21 cellular contexts compared by ENCODE assay signal in genomic region chr9:22529426-22530199, GRCh38.
DNase-seq lines count a peak whose midpoint lies in the region; ATAC-seq lines count a peak whose summit lies in the region.
"Had no signal": no experiment of that assay in that cellular context is flagged by ENCODE, and none has a peak within 500 bp of the region (broad histone marks: within the 10 kb centered on the region; RNA-seq: fewer than 3 reads in every experiment).

No MANE protein-coding gene starts in this region.

- H3K36me3 ChIP-seq in Karpas-422 (ENCODE audit: insufficient read depth, low read length) (no peaks in the 10 kb centered on the region), adipocyte (ENCODE audit: control insufficient read depth, insufficient read depth, low read length, severe bottlenecking) (no peaks in the 10 kb centered on the region)
- H3K36me3 ChIP-seq: prostate gland, spleen had no signal

- no peaks in the 10 kb centered on the region for H3K9me3 ChIP-seq in Karpas-422 (ENCODE audit: low read length)
- no peaks in the 10 kb centered on the region for H3K9me3 ChIP-seq in adipocyte (ENCODE audit: control insufficient read depth, low read length)
- H3K9me3 ChIP-seq: prostate gland, spleen had no signal

- intact Hi-C loops in left ventricle myocardium superior (cut with micrococcal nuclease): loop anchor here (10.0 kb wide), 1 partner anchor 55 kb away; no protein-coding TSS in a partner anchor

- no peaks in the 10 kb centered on the region for H3K9me2 ChIP-seq in Karpas-422 (replicated peaks; ENCODE audit: insufficient read depth, low read length)

- H3K9ac ChIP-seq in Karpas-422 (ENCODE audit: low read length) (no peak overlapping the region), adipocyte (ENCODE audit: low read length) (no peak overlapping the region)
- H3K9ac ChIP-seq: KMS-11 had no signal

- ATAC-seq in left ventricle myocardium superior (no peak), GM18502 (IDR thresholded peaks at IDR 0.05; ENCODE audit: poor library complexity, unreplicated experiment) (no peak)
- ATAC-seq: WTC11 had no signal

- H4K20me1 ChIP-seq in Karpas-422 (ENCODE audit: insufficient read depth, low read depth, low read length): no peaks in the 10 kb centered on the region

- no peaks in the 10 kb centered on the region for H3K79me2 ChIP-seq in Karpas-422 (ENCODE audit: low read length)

- peak overlapping the region; percentile 16 for H3K4me2 ChIP-seq in Karpas-422 (ENCODE audit: low read depth, low read length, poor library complexity, severe bottlenecking)
- H3K4me2 ChIP-seq: KMS-11 had no signal

- H2AFZ ChIP-seq in Karpas-422 (ENCODE audit: low read length): no peak overlapping the region

- no peak overlapping the region for H3K27ac ChIP-seq in Karpas-422 (ENCODE audit: low read length)
- H3K27ac ChIP-seq: KMS-11, prostate gland, SK-N-MC, spleen had no signal

- DNase-seq in COLO829 (ENCODE audit: low spot score) (peak; percentile 13), Karpas-422 (peak; percentile 60), adipocyte (ENCODE audit: low read depth) (peak; percentile 26), islet precursor cell (peak; percentile 68), Ammon's horn (ENCODE audit: low spot score) (no peak), left ventricle myocardium superior (no peak), hypothalamus (lab: John Stamatoyannopoulos, UW) (no peak)
- DNase-seq: activated CD4-positive, alpha-beta memory T cell treated with anti-CD3 and anti-CD28 coated beads, Interleukin-2, amount 10 ng/mL, durations not matched to agents 7 days and 5 days; activated naive CD4-positive, alpha-beta T cell treated with anti-CD3 and anti-CD28 coated beads for 36 hours; activated T-cell treated with anti-CD3 and anti-CD28 coated beads, Interleukin-2, amount 50 U/mL, for 1 hour; foreskin fibroblast; kidney glomerular epithelial cell; midbrain; NCI-H1436; spleen; stimulated activated CD8-positive, alpha-beta memory T cell treated with anti-CD3 and anti-CD28 coated beads, Interleukin-4, amount 100 ng/mL, for 48 hours had no signal

- H3K27me3 ChIP-seq in Karpas-422 (ENCODE audit: low read length): no peaks in the 10 kb centered on the region
- no peaks in the 10 kb centered on the region for H3K27me3 ChIP-seq in adipocyte (replicated peaks; ENCODE audit: control insufficient read depth, insufficient read depth, low read length)
- H3K27me3 ChIP-seq: spleen had no signal

- peaks cover 7% of the 10 kb centered on the region for H3K4me1 ChIP-seq in Karpas-422 (ENCODE audit: low read length)
- peaks cover 9% of the 10 kb centered on the region for H3K4me1 ChIP-seq in adipocyte (ENCODE audit: control insufficient read depth, insufficient read depth, low read length)
- H3K4me1 ChIP-seq: prostate gland, spleen had no signal

- H3K4me3 ChIP-seq in Karpas-422 (ENCODE audit: low read length) (no peak overlapping the region), adipocyte (ENCODE audit: low read length) (no peak overlapping the region)
- H3K4me3 ChIP-seq: prostate gland, SK-N-MC, spleen had no signal

Comparison
In these comparisons a context has a peak if more than half of its experiments do, and no peak if none do; other contexts are left out.
1. DNase-seq: peak in COLO829 (single experiment), Karpas-422 (single experiment), adipocyte (single experiment) and islet precursor cell (single experiment); none in Ammon's horn (single experiment), left ventricle myocardium superior (single experiment) and hypothalamus (0 of 51).